ENCODE assay signal across 1 cellular context in genomic region chr14:103312006-103312635, GRCh38.
TF ChIP-seq lines count a peak whose summit lies in the region.

No MANE protein-coding gene starts in this region.

TF ChIP-seq in H1, 55 proteins besides CTCF, POLR2A, EP300 and RAD21:
- TF ChIP-seq USF2 (IDR thresholded peaks at IDR 0.05; ENCODE audit: low read length), result no peak
- no peak for TF ChIP-seq TAF1 (IDR thresholded peaks at IDR 0.05; ENCODE audit: low read depth, low read length)
- no peak for TF ChIP-seq ATF2 (IDR thresholded peaks at IDR 0.05; ENCODE audit: low read length)
- TF ChIP-seq CBX5 (IDR thresholded peaks at IDR 0.05; ENCODE audit: low read depth, low read length), result no peak
- TF ChIP-seq ASH2L (IDR thresholded peaks at IDR 0.05; ENCODE audit: low read length), result no peak
- TF ChIP-seq CHD7 (IDR thresholded peaks at IDR 0.05; ENCODE audit: insufficient replicate concordance, low read length), result no peak
- TF ChIP-seq CTBP2 (IDR thresholded peaks at IDR 0.05; ENCODE audit: borderline replicate concordance, insufficient read depth, insufficient read length, low read length), result no peak
- TF ChIP-seq NRF1 (IDR thresholded peaks at IDR 0.05; ENCODE audit: low read depth, low read length), result no peak
- TF ChIP-seq E2F6 (IDR thresholded peaks at IDR 0.05), result no peak
- no peak for TF ChIP-seq MAFK (IDR thresholded peaks at IDR 0.05; ENCODE audit: low read depth, low read length)
- no peak for TF ChIP-seq EZH2 (IDR thresholded peaks at IDR 0.05; ENCODE audit: low read depth, low read length, severe bottlenecking)
- TF ChIP-seq KDM5A (IDR thresholded peaks at IDR 0.05; ENCODE audit: low read length), result no peak
- TF ChIP-seq BCL11A (IDR thresholded peaks at IDR 0.05; ENCODE audit: low read depth in 2 of 2, low read length in 2 of 2), result no peak
